26 cellular contexts compared by ENCODE assay signal in the genomic region with DNA sequence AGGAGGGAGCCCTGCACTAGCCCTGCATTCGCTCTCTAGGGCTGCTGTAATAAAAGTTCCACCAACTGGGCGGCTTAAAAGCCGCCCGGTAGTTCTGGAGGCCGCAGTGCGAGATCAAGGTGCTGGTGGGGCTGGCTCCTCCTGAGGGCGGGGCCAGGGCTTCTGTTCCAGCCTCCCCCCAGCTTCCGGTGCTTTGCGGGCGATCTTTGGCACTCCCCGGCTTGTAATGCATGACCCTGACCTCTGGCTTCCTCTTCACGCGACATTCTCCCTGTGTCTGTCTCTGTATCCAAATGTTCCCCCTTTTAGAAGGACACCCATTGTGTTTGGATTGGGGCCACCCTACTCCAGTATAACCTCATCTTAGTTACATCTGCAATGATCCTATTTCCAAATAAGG.
"Had no signal": no experiment of that assay in that cellular context is flagged by ENCODE, and none has a peak within 500 bp of the region (broad histone marks: within the 10 kb centered on the region; RNA-seq: fewer than 3 reads in every experiment).

No MANE protein-coding gene starts in this region.

- FAIRE-seq: astrocyte, bronchial epithelial cell had no signal

- H3K27me3 ChIP-seq: dorsolateral prefrontal cortex had no signal

- H3K27ac ChIP-seq: brain microvascular endothelial cell, coronary artery, dorsolateral prefrontal cortex, esophagus muscularis mucosa, foreskin keratinocyte, gastrocnemius medialis had no signal

- H3K9me3 ChIP-seq: gastrocnemius medialis had no signal

- H3K4me1 ChIP-seq: foreskin keratinocyte had no signal

- ATAC-seq: activated CD4-positive, alpha-beta T cell treated with anti-CD3 and anti-CD28 coated beads for 36 hours; activated T-cell treated with anti-CD3 and anti-CD28 coated beads, Interleukin-2, amount 50 U/mL, for 72 hours; effector memory CD8-positive, alpha-beta T cell; foreskin keratinocyte; gastrocnemius medialis had no signal

- H3K4me3 ChIP-seq: coronary artery, dorsolateral prefrontal cortex, esophagus muscularis mucosa, gastrocnemius medialis had no signal

- H3K36me3 ChIP-seq: brain microvascular endothelial cell, esophagus muscularis mucosa, gastrocnemius medialis had no signal

- DNase-seq: activated CD4-positive, alpha-beta memory T cell treated with anti-CD3 and anti-CD28 coated beads, Interleukin-2, amount 10 ng/mL, durations not matched to agents 7 days and 5 days; activated CD4-positive, alpha-beta T cell treated with anti-CD3 and anti-CD28 coated beads for 36 hours; activated CD4-positive, alpha-beta T cell treated with anti-CD3 and anti-CD28 coated beads, Interleukin-2, amount 10 ng/mL, durations not matched to agents 24 days and 14 days; activated CD4-positive, CD25-positive, alpha-beta regulatory T cell; activated CD4-positive, CD25-positive, alpha-beta regulatory T cell treated with anti-CD3 and anti-CD28 coated beads, Interleukin-2, amount 50 U/mL, for 72 hours; activated CD8-positive, alpha-beta memory T cell treated with anti-CD3 and anti-CD28 coated beads, Interleukin-2, amount 50 U/mL, for 48 hours; activated gamma-delta T cell treated with Interleukin-2 at 50 U/mL for 16 hours; activated naive CD4-positive, alpha-beta T cell treated with anti-CD3 and anti-CD28 coated beads, Interleukin-2, amount 50 U/mL, for 16 hours; activated naive CD4-positive, alpha-beta T cell treated with Interleukin-2 at 50 U/mL for 16 hours; activated T-cell treated with anti-CD3 and anti-CD28 coated beads for 4 hours; activated T-cell treated with anti-CD3 and anti-CD28 coated beads, Interleukin-2, amount 50 U/mL, for 24 hours; activated T-cell treated with anti-CD3 and anti-CD28 coated beads, Interleukin-2, amount 50 U/mL, for 72 hours; amniotic stem cell; anterior cingulate cortex; brain microvascular endothelial cell; dorsolateral prefrontal cortex; effector CD4-positive, alpha-beta T cell; effector memory CD8-positive, alpha-beta T cell; erythroblast; foreskin keratinocyte; gastrocnemius medialis; T-helper 2 cell had no signal
